In genomic region chr7:74013539-74014272, GRCh38 we compare ENCODE assay signal across 1 cellular context.
TF ChIP-seq lines count a peak whose summit lies in the region.

No MANE protein-coding gene starts in this region.

TF ChIP-seq in SK-N-SH treated with all-trans-retinoic acid at 6 μM for 48 hours, 23 proteins besides CTCF, POLR2A, EP300 and RAD21 (continued from another document):
- TF ChIP-seq CSRNP3 (CRISPR knock-in tag; IDR thresholded peaks at IDR 0.05) (no peak), OSR1 (CRISPR knock-in tag; IDR thresholded peaks at IDR 0.05) (no peak), ZNF8 (CRISPR knock-in tag; IDR thresholded peaks at IDR 0.05) (no peak), CSDC2 (CRISPR knock-in tag; IDR thresholded peaks at IDR 0.05) (no peak), PPARA (CRISPR knock-in tag; IDR thresholded peaks at IDR 0.05; ENCODE audit: borderline replicate concordance) (no peak), SNAI2 (CRISPR knock-in tag; IDR thresholded peaks at IDR 0.05) (no peak)
TF ChIP-seq in SK-N-SH treated with all-trans-retinoic acid at 6 μM for 48 hours: peak in this region for 0.
